In genomic region chr20:33516882-33517281, GRCh38 we compare ENCODE assay signal across 10 cellular contexts. TPM values are rescaled to one million over a fixed set of nuclear protein-coding genes. Genes with fewer than 3 reads are reported as not detected.
DNase-seq lines count a peak whose midpoint lies in the region; ATAC-seq and TF ChIP-seq lines count a peak whose summit lies in the region.
"Had no signal": no experiment of that assay in that cellular context is flagged by ENCODE, and none has a peak within 500 bp of the region (broad histone marks: within the 10 kb centered on the region; RNA-seq: fewer than 3 reads in every experiment).

No MANE protein-coding gene starts in this region.

- POLR2A ChIA-PET in activated CD4-positive, alpha-beta T cell treated with anti-CD3 and anti-CD28 coated beads, Interleukin-2, amount 10 ng/mL, durations not matched to agents 7 days and 5 days (lab: Charles Lee) = no interaction called here

- intact Hi-C loops in Right ventricle myocardium superior (cut with DNase I) = no loop called here

- ATAC-seq in Right ventricle myocardium superior (ENCODE audit: poor library complexity) = no peak
- no peak for ATAC-seq in HG02798 (IDR thresholded peaks at IDR 0.05; ENCODE audit: poor library complexity, unreplicated experiment)
- no peak for ATAC-seq in GM21825 (IDR thresholded peaks at IDR 0.05; ENCODE audit: unreplicated experiment)

- H3K9me3 ChIP-seq in cardiac muscle cell (ENCODE audit: low read depth) = no peaks in the 10 kb centered on the region
- no peaks in the 10 kb centered on the region for H3K9me3 ChIP-seq in SK-N-MC (ENCODE audit: low read depth, low read length)

- H3K27ac Mint-ChIP-seq in activated CD4-positive, alpha-beta T cell treated with anti-CD3 and anti-CD28 coated beads, Interleukin-2, amount 10 ng/mL, durations not matched to agents 7 days and 5 days = no peak overlapping the region

- peaks cover 13% of the 10 kb centered on the region for H3K4me1 Mint-ChIP-seq in activated CD4-positive, alpha-beta T cell treated with anti-CD3 and anti-CD28 coated beads, Interleukin-2, amount 10 ng/mL, durations not matched to agents 7 days and 5 days

- H3K4me3 ChIP-seq in cardiac muscle cell (no peak overlapping the region), SK-N-MC (no peak overlapping the region), fibroblast of pulmonary artery (replicated peaks; ENCODE audit: low read depth, low read length) (no peak overlapping the region)

- H3K36me3 Mint-ChIP-seq in activated CD4-positive, alpha-beta T cell treated with anti-CD3 and anti-CD28 coated beads, Interleukin-2, amount 10 ng/mL, durations not matched to agents 7 days and 5 days (ENCODE audit: low read depth) = no peaks in the 10 kb centered on the region

- no peak for TF ChIP-seq CTCF in cardiac muscle cell (IDR thresholded peaks at IDR 0.05; ENCODE audit: low read depth, low read length)
- TF ChIP-seq CTCF in fibroblast of pulmonary artery (IDR thresholded peaks at IDR 0.05; ENCODE audit: low read length, missing control alignments) = no peak

- no peak overlapping the region for H3K9ac ChIP-seq in SK-N-MC (ENCODE audit: insufficient read length)

- H3K27ac ChIP-seq in cardiac muscle cell (peak overlapping the region; percentile 58), SK-N-MC (peak overlapping the region; percentile 49)

- CTCF ChIA-PET in activated CD4-positive, alpha-beta T cell treated with anti-CD3 and anti-CD28 coated beads, Interleukin-2, amount 10 ng/mL, durations not matched to agents 7 days and 5 days (lab: Charles Lee) = interaction anchor here (0.6 kb wide), 1 partner anchor 166 kb away, joined by 4 read pairs; no protein-coding TSS in a partner anchor

- H3K27me3 ChIP-seq in cardiac muscle cell = no peaks in the 10 kb centered on the region

- no peaks in the 10 kb centered on the region for H3K36me3 ChIP-seq in cardiac muscle cell
- H3K36me3 ChIP-seq in SK-N-MC (ENCODE audit: insufficient read depth, low read length) = no peaks in the 10 kb centered on the region

- H3K4me1 ChIP-seq in cardiac muscle cell (ENCODE audit: low read depth) = no peaks in the 10 kb centered on the region

- H3K4me3 Mint-ChIP-seq in activated CD4-positive, alpha-beta T cell treated with anti-CD3 and anti-CD28 coated beads, Interleukin-2, amount 10 ng/mL, durations not matched to agents 7 days and 5 days = no peak overlapping the region

- DNase-seq in cardiac muscle cell (ENCODE audit: low read depth in 1 of 2, low spot score in 1 of 2) = peak in 1 of 2 donors; percentile 27
- no peak for DNase-seq in Right ventricle myocardium superior
- no peak for DNase-seq in SK-N-MC (ENCODE audit: low read depth, low spot score)
- peak; percentile 17 for DNase-seq in fibroblast of pulmonary artery (ENCODE audit: low read depth)
- DNase-seq in activated CD4-positive, alpha-beta T cell treated with anti-CD3 and anti-CD28 coated beads, Interleukin-2, amount 10 ng/mL, durations not matched to agents 7 days and 5 days = no peak
- DNase-seq in cerebellar nuclear complex (lab: John Stamatoyannopoulos, UW) = no peak
- DNase-seq: activated naive CD4-positive, alpha-beta T cell treated with Interleukin-2 at 50 U/mL for 16 hours; NCI-H446 treated with DMSO at 0.1 percent for 48 hours had no signal

- H3K9me3 Mint-ChIP-seq in activated CD4-positive, alpha-beta T cell treated with anti-CD3 and anti-CD28 coated beads, Interleukin-2, amount 10 ng/mL, durations not matched to agents 7 days and 5 days = no peaks in the 10 kb centered on the region

- H3K27me3 Mint-ChIP-seq in activated CD4-positive, alpha-beta T cell treated with anti-CD3 and anti-CD28 coated beads, Interleukin-2, amount 10 ng/mL, durations not matched to agents 7 days and 5 days = no peaks in the 10 kb centered on the region

RNA-seq across cellular contexts. Expression of gene CBFA2T2, which starts 27.0 kb away (rescaled TPM):
- total RNA-seq in cardiac muscle cell (28.1 and 53.1 TPM in 2 replicates), Right ventricle myocardium superior (9.1 TPM)
- 36.7 and 57.0 TPM in 2 replicates for polyA plus RNA-seq in cardiac muscle cell
- total RNA-seq in activated CD4-positive, alpha-beta T cell treated with anti-CD3 and anti-CD28 coated beads, Interleukin-2, amount 10 ng/mL, durations not matched to agents 7 days and 5 days = 10 to 100 TPM; 17.3 to 21.8 TPM
